ENCODE assay signal across 17 cellular contexts in the genomic region with DNA sequence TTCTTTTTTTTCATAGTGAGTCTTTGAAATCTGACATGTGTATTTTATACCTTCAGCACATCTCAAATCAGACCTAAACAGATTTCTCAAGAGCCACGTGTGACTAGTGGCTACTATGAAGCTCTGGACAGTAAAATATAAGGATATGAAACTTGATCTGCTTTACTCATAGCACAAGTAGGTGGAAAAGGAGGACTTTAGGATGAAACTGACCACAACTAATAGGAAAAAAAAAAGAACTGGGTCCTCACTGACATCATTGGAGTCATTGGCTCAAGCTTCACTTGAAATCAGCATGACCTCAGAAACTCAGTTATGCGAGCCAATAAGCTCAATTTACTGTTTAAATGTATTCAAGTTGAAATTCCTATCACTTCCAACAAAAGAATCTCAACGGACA. TPM values are rescaled to one million over a fixed set of nuclear protein-coding genes. Genes with fewer than 3 reads are reported as not detected.
DNase-seq lines count a peak whose midpoint lies in the region; ATAC-seq and TF ChIP-seq lines count a peak whose summit lies in the region.
"Had no signal": no experiment of that assay in that cellular context is flagged by ENCODE, and none has a peak within 500 bp of the region (broad histone marks: within the 10 kb centered on the region; RNA-seq: fewer than 3 reads in every experiment).

No MANE protein-coding gene starts in this region.

- in situ Hi-C loops in astrocyte of the spinal cord (cut with HindIII; ENCODE audit: low sequenced_read_pairs), result no loop called here

- peaks cover 2% of the 10 kb centered on the region for H3K27me3 ChIP-seq in kidney epithelial cell (ENCODE audit: control insufficient read depth, insufficient read depth, low read length)
- H3K27me3 ChIP-seq: adrenal gland, neural progenitor cell, Peyer's patch had no signal

- ATAC-seq in mucosa of descending colon (no peak), GM21367 (IDR thresholded peaks at IDR 0.05; ENCODE audit: unreplicated experiment) (no peak), GM21786 (IDR thresholded peaks at IDR 0.05; ENCODE audit: unreplicated experiment) (no peak)
- ATAC-seq: activated T-helper 17 cell treated with anti-CD3 and anti-CD28 coated beads, Interleukin-2, amount 50 U/mL, for 72 hours; right cardiac atrium had no signal

- DNase-seq in AG20443 (ENCODE audit: low spot score) (peak; percentile 14), HS-5 (ENCODE audit: low read depth) (peak; percentile 59), astrocyte of the spinal cord (ENCODE audit: low read depth, low spot score) (peak; percentile 60), kidney epithelial cell (ENCODE audit: low read depth) (peak; percentile 2), mucosa of descending colon (no peak), GM03348 (ENCODE audit: low spot score) (no peak)
- DNase-seq: adrenal gland; NCI-H1105; NCI-H774; Peyer's patch; right cardiac atrium; stimulated activated CD4-positive, alpha-beta T cell treated with anti-CD3 and anti-CD28 coated beads, Interleukin-1b, Interleukin-23, amount 100 ng/mL, for 48 hours; WERI-Rb-1 had no signal

- H3K36me3 ChIP-seq in kidney epithelial cell (ENCODE audit: control insufficient read depth, insufficient read depth, low read length) (no peaks in the 10 kb centered on the region), mucosa of descending colon (ENCODE audit: low read depth) (no peaks in the 10 kb centered on the region)
- H3K36me3 ChIP-seq: adrenal gland, neural progenitor cell, Peyer's patch, WERI-Rb-1 had no signal

- intact Hi-C loops in mucosa of descending colon (cut with DNase I, micrococcal nuclease), result no loop called here

- H3K9me3 ChIP-seq in mucosa of descending colon, result no peaks in the 10 kb centered on the region
- H3K9me3 ChIP-seq: adrenal gland, Peyer's patch had no signal

- H3K4me1 ChIP-seq in mucosa of descending colon (ENCODE audit: low read depth), result no peaks in the 10 kb centered on the region
- H3K4me1 ChIP-seq: adrenal gland, neural progenitor cell, Peyer's patch had no signal

- TF ChIP-seq CTCF in astrocyte of the spinal cord (IDR thresholded peaks at IDR 0.05; ENCODE audit: low read depth, low read length) (no peak), kidney epithelial cell (IDR thresholded peaks at IDR 0.05; ENCODE audit: insufficient read depth, low read length, poor library complexity, severe bottlenecking) (no peak), mucosa of descending colon (IDR thresholded peaks at IDR 0.05) (no peak)

- H3K4me3 ChIP-seq in astrocyte of the spinal cord (ENCODE audit: low read depth, low read length) (no peak overlapping the region), kidney epithelial cell (ENCODE audit: low read depth, low read length) (no peak overlapping the region), mucosa of descending colon (no peak overlapping the region)
- H3K4me3 ChIP-seq: adrenal gland, neural progenitor cell, Peyer's patch had no signal

RNA-seq across cellular contexts. Expression of a gene that starts 34.0 kb away (rescaled TPM):
- total RNA-seq in kidney epithelial cell (4.3 and 4.5 TPM in 2 replicates), mucosa of descending colon (10 to 100 TPM in 2 of 3 donors, 1 to 10 TPM in 1; 7.5 to 20.5 (median 11.2) TPM)

Comparison
In these comparisons a context has a peak if more than half of its experiments do, and no peak if none do; other contexts are left out.
1. DNase-seq: peak in AG20443 (single experiment), HS-5 (single experiment), astrocyte of the spinal cord (single experiment) and kidney epithelial cell (single experiment); none in mucosa of descending colon (0 of 3) and GM03348 (single experiment).